Comparison of ENCODE assay signal across 8 cellular contexts in genomic region chr2:86562485-86562890, GRCh38. TPM values are rescaled to one million over a fixed set of nuclear protein-coding genes. Genes with fewer than 3 reads are reported as not detected.
A peak's percentile ranks its signal among the peaks of the same experiment; 100 is the strongest.
DNase-seq lines count a peak whose midpoint lies in the region; ATAC-seq and TF ChIP-seq lines count a peak whose summit lies in the region.

No MANE protein-coding gene starts in this region.

- H3K36me3 ChIP-seq in WERI-Rb-1 (peaks cover 6% of the 10 kb centered on the region), stomach (no peaks in the 10 kb centered on the region)

- H3K4me1 Mint-ChIP-seq in activated CD4-positive, alpha-beta T cell treated with anti-CD3 and anti-CD28 coated beads, Interleukin-2, amount 10 ng/mL, durations not matched to agents 24 days and 14 days: peaks cover 24% of the 10 kb centered on the region

- no peak for ATAC-seq in HG03039 (IDR thresholded peaks at IDR 0.05; ENCODE audit: unreplicated experiment)

- TF ChIP-seq EP300 in stomach (IDR thresholded peaks at IDR 0.05): no peak

- peaks cover 6% of the 10 kb centered on the region for H3K9me3 ChIP-seq in WERI-Rb-1 (ENCODE audit: severe bottlenecking)
- no peaks in the 10 kb centered on the region for H3K9me3 ChIP-seq in stomach

- intact Hi-C loops in activated CD4-positive, alpha-beta T cell treated with anti-CD3 and anti-CD28 coated beads, Interleukin-2, amount 10 ng/mL, durations not matched to agents 24 days and 14 days (cut with micrococcal nuclease): no loop called here
- intact Hi-C loops in stomach (cut with DNase I; ENCODE audit: low total_unique reads): no loop called here

- WGBS in stomach, 5 donors: 0 to 2% (median 0%) methylated on average over 13 of the region's 13 CpGs

- H3K36me3 Mint-ChIP-seq in activated CD4-positive, alpha-beta T cell treated with anti-CD3 and anti-CD28 coated beads, Interleukin-2, amount 10 ng/mL, durations not matched to agents 24 days and 14 days (ENCODE audit: low read depth): peaks cover 35% of the 10 kb centered on the region

- H3K27ac ChIP-seq in WERI-Rb-1 (peak overlapping the region; percentile 99), stomach (peak overlapping the region; percentile 95 to 99 (median 98))

- no peak for TF ChIP-seq POLR2A in stomach (IDR thresholded peaks at IDR 0.05)

- peak overlapping the region; percentile 64 for H3K4me3 ChIP-seq in WERI-Rb-1 (ENCODE audit: low read depth, low read length)
- peak overlapping the region; percentile 82 for H3K4me3 ChIP-seq in iPS-11a (ENCODE audit: low read depth, low read length)
- H3K4me3 ChIP-seq in stomach: peak overlapping the region; percentile 68 to 76 (median 70)

- peaks cover 2% of the 10 kb centered on the region for H3K27me3 Mint-ChIP-seq in activated CD4-positive, alpha-beta T cell treated with anti-CD3 and anti-CD28 coated beads, Interleukin-2, amount 10 ng/mL, durations not matched to agents 24 days and 14 days

- no peak for TF ChIP-seq CTCF in WERI-Rb-1 (IDR thresholded peaks at IDR 0.05; ENCODE audit: low read depth, low read length)
- TF ChIP-seq CTCF in stomach (IDR thresholded peaks at IDR 0.05): no peak

- peaks cover 14% of the 10 kb centered on the region for H3K9me3 Mint-ChIP-seq in activated CD4-positive, alpha-beta T cell treated with anti-CD3 and anti-CD28 coated beads, Interleukin-2, amount 10 ng/mL, durations not matched to agents 24 days and 14 days

- H3K4me3 Mint-ChIP-seq in activated CD4-positive, alpha-beta T cell treated with anti-CD3 and anti-CD28 coated beads, Interleukin-2, amount 10 ng/mL, durations not matched to agents 24 days and 14 days: peak overlapping the region; percentile 95

- H3K27ac Mint-ChIP-seq in activated CD4-positive, alpha-beta T cell treated with anti-CD3 and anti-CD28 coated beads, Interleukin-2, amount 10 ng/mL, durations not matched to agents 24 days and 14 days: peak overlapping the region; percentile 99

- DNase-seq in activated CD4-positive, alpha-beta T cell treated with anti-CD3 and anti-CD28 coated beads, Interleukin-2, amount 10 ng/mL, durations not matched to agents 24 days and 14 days: no peak
- no peak for DNase-seq in activated CD4-positive, alpha-beta T cell treated with anti-CD3 and anti-CD28 coated beads for 4 hours
- no peak for DNase-seq in WERI-Rb-1
- no peak for DNase-seq in stomach
- no peak for DNase-seq in medulla oblongata (ENCODE audit: extremely low spot score)
- DNase-seq in SHP77 treated with DMSO at 0.1 percent for 48 hours (lab: John Stamatoyannopoulos, UW): no peak

- H3K4me1 ChIP-seq in stomach: peaks cover 14 to 54% (median 32%) of the 10 kb centered on the region in 4 donors

- H3K27me3 ChIP-seq in WERI-Rb-1 (ENCODE audit: insufficient read depth, low read depth, severe bottlenecking): no peaks in the 10 kb centered on the region
- no peaks in the 10 kb centered on the region for H3K27me3 ChIP-seq in stomach

RNA-seq across cellular contexts. Expression of gene CHMP3, which starts 0.8 kb away (rescaled TPM):
- total RNA-seq in activated CD4-positive, alpha-beta T cell treated with anti-CD3 and anti-CD28 coated beads, Interleukin-2, amount 10 ng/mL, durations not matched to agents 24 days and 14 days: 28.3 and 29.0 TPM in 2 replicates
- total RNA-seq in stomach: 100 to 1,000 TPM in 2 of 5 donors, 10 to 100 TPM in 3; 25.7 to 158 (median 71.0) TPM
- polyA plus RNA-seq in stomach: 100 to 1,000 TPM in 2 of 3 donors, 10 to 100 TPM in 1; 70.8 to 123 (median 104) TPM
